8 cellular contexts compared by ENCODE assay signal in genomic region chr1:211416628-211417323, GRCh38.
DNase-seq lines count a peak whose midpoint lies in the region; ATAC-seq, FAIRE-seq and TF ChIP-seq lines count a peak whose summit lies in the region.
"Not testable (repeated sequence)": the region's sequence is repeated elsewhere in the genome, so short reads cannot be mapped to it uniquely, and the experiment has no call there.

No MANE protein-coding gene starts in this region.

- ATAC-seq in HG03097 (IDR thresholded peaks at IDR 0.05; ENCODE audit: low FRiP score, unreplicated experiment): peak; percentile 58

- CTCF ChIA-PET in AG04449 (lab: Yijun Ruan, JAX): interaction anchor here (1.0 to 3.0 kb wide), 7 partner anchors 10 to 238 kb away, joined by 3 to 13 read pairs (median 5); no protein-coding TSS in a partner anchor

- not testable (repeated sequence) for H3K9me3 ChIP-seq in duodenal mucosa (ENCODE audit: control insufficient read depth in 1 of 2, low read length in 2 of 2)

- FAIRE-seq in GM19239 (lab: Jason Lieb, UNC): peak; percentile 81

- not testable (repeated sequence) for H3K9ac ChIP-seq in duodenal mucosa (ENCODE audit: low read depth in 1 of 2, low read length in 2 of 2)

- not testable (repeated sequence) for H3K27me3 ChIP-seq in duodenal mucosa (ENCODE audit: control insufficient read depth in 1 of 2, insufficient read depth in 2 of 2, low read length in 2 of 2); layer of hippocampus (ENCODE audit: control insufficient read depth, insufficient read depth, low read length)

- not testable (repeated sequence) for H3K36me3 ChIP-seq in duodenal mucosa (ENCODE audit: control insufficient read depth in 1 of 2, insufficient read depth in 2 of 2, low read length in 2 of 2)

- not testable (repeated sequence) for TF ChIP-seq CTCF in AG04449 (IDR thresholded peaks at IDR 0.05; ENCODE audit: insufficient read depth, low read length, missing control alignments)

- not testable (repeated sequence) for H3K27ac ChIP-seq in duodenal mucosa (ENCODE audit: low read depth, low read length)
- H3K27ac ChIP-seq in layer of hippocampus (ENCODE audit: low read depth, low read length): peak overlapping the region; percentile 16

- DNase-seq in AG04449 (ENCODE audit: low read depth, low spot score): not testable (repeated sequence)
- peak; percentile 24 for DNase-seq in GM19239 (ENCODE audit: insufficient read length, low spot score)
- DNase-seq in NCI-H774 (lab: John Stamatoyannopoulos, UW): peak; percentile 9
- DNase-seq in activated CD8-positive, alpha-beta memory T cell treated with anti-CD3 and anti-CD28 coated beads for 48 hours (ENCODE audit: low read depth in 2 of 3, low spot score in 2 of 3): peak; percentile 23 to 38 (median 29)
- DNase-seq in stimulated activated CD4-positive, alpha-beta T cell treated with anti-CD3 and anti-CD28 coated beads, Interleukin-12 subunit alpha, Interleukin-12 subunit beta, amount 100 ng/mL, for 48 hours (ENCODE audit: low read depth in 2 of 3, low spot score in 1 of 3): peak in 2 of 3 donors; percentile 13 to 29

- POLR2A ChIA-PET in AG04449 (lab: Yijun Ruan, JAX): interaction anchor here (0.9 to 1.5 kb wide), 2 partner anchors 33 to 89 kb away, joined by 3 read pairs; no protein-coding TSS in a partner anchor

- H3K4me1 ChIP-seq in duodenal mucosa (ENCODE audit: control insufficient read depth in 1 of 2, insufficient read depth in 2 of 2, low read length in 2 of 2): not testable (repeated sequence)

- peak overlapping the region; percentile 45 for H3K4me3 ChIP-seq in AG04449 (ENCODE audit: low read depth, low read length)
- peak overlapping the region; percentile 15 to 52 for H3K4me3 ChIP-seq in duodenal mucosa (ENCODE audit: low read depth in 1 of 2, low read length in 2 of 2)
